1 cellular context compared by ENCODE assay signal in genomic region chr16:23505180-23505665, GRCh38.
TF ChIP-seq lines count a peak whose summit lies in the region.

No MANE protein-coding gene starts in this region.

TF ChIP-seq in HCT116, 20 proteins besides CTCF, POLR2A, EP300 and RAD21 (continued from another document):
- TF ChIP-seq YY1 (IDR thresholded peaks at IDR 0.05; ENCODE audit: extremely low read depth, insufficient replicate concordance, low read depth, low read length) (no peak), ZNF274 (IDR thresholded peaks at IDR 0.05; ENCODE audit: low read depth, low read length) (no peak), ATF3 (IDR thresholded peaks at IDR 0.05) (no peak), TCF7L2 (IDR thresholded peaks at IDR 0.05; ENCODE audit: borderline replicate concordance, extremely low read depth, insufficient read depth, insufficient read length) (no peak), CBX3 (IDR thresholded peaks at IDR 0.05; ENCODE audit: low read depth) (no peak), EZH2phosphoT487 (IDR thresholded peaks at IDR 0.05; ENCODE audit: borderline replicate concordance) (no peak), POLR2AphosphoS5 (IDR thresholded peaks at IDR 0.05; ENCODE audit: low read depth, low read length) (no peak), SP1 (IDR thresholded peaks at IDR 0.05; ENCODE audit: low read depth) (no peak), EGR1 (IDR thresholded peaks at IDR 0.05; ENCODE audit: low read depth) (no peak), ZFX (IDR thresholded peaks at IDR 0.05) (no peak)
TF ChIP-seq in HCT116: peak in this region for 0.
